Comparison of ENCODE assay signal across 20 cellular contexts in the genomic region with DNA sequence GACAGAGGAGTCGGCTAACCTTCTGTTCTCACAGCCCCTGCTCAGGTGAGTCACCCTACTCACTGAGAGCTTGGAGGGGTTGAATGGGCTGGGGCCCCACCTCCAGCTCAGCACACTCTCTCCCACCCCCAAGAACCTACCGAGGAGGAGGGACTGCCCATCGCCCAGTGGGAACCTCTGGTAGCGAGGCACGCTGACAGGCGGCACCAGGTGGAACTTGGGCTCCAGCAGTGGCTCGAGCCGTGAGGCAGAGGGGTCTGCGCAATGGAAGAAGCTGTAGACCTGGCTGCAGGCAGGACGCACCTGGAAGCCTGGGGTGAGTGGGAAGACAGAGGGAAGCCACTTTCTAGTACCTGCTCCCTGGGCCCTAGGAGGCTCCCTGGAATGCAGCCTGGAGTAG. TPM values are rescaled to one million over a fixed set of nuclear protein-coding genes. Genes with fewer than 3 reads are reported as not detected.
DNase-seq lines count a peak whose midpoint lies in the region; ATAC-seq, FAIRE-seq and TF ChIP-seq lines count a peak whose summit lies in the region.
"Had no signal": no experiment of that assay in that cellular context is flagged by ENCODE, and none has a peak within 500 bp of the region (broad histone marks: within the 10 kb centered on the region; RNA-seq: fewer than 3 reads in every experiment).

No MANE protein-coding gene starts in this region.

- TF ChIP-seq EP300 in HepG2 (IDR thresholded peaks at IDR 0.05; ENCODE audit: low read depth in 2 of 2, low read length in 2 of 2) = no peak
- no peak for TF ChIP-seq EP300 in HepG2 (CRISPR knock-in tag; IDR thresholded peaks at IDR 0.05; ENCODE audit: borderline replicate concordance)

- FAIRE-seq in HepG2 (lab: Jason Lieb, UNC) = no peak
- FAIRE-seq: A204.1 had no signal

- H2AFZ ChIP-seq in HepG2 (ENCODE audit: low read length) (no peak overlapping the region), PC-9 (no peak overlapping the region)

- H3K27ac Mint-ChIP-seq in endodermal cell = no peak overlapping the region

- no peak for DNase-seq in HepG2 (ENCODE audit: low spot score)
- no peak for DNase-seq in right lobe of liver
- DNase-seq in PC-9 = no peak
- DNase-seq in endodermal cell = peak; percentile 66
- DNase-seq in testis = no peak
- DNase-seq in effector CD8-positive, alpha-beta T cell (lab: John Stamatoyannopoulos, UW) = no peak
- no peak for DNase-seq in Peyer's patch
- DNase-seq: NCI-H1048, NCI-H1417 treated with DMSO at 0.1 percent for 48 hours, NCI-H187 had no signal

- intact Hi-C loops in HepG2 (cut with micrococcal nuclease; ENCODE audit: unreplicated experiment) = loop anchor here (2.0 to 10.0 kb wide), 3 partner anchors 82 to 176 kb away; a partner anchor contains a TSS
- intact Hi-C loops in right lobe of liver (cut with DNase I) = loop anchor here (5.0 to 10.0 kb wide), 2 partner anchors 162 to 165 kb away; no protein-coding TSS in a partner anchor
- intact Hi-C loops in PC-9 (cut with micrococcal nuclease; ENCODE audit: unreplicated experiment) = loop anchor here (2.0 to 5.0 kb wide), 3 partner anchors 50 to 168 kb away; a partner anchor contains a TSS
- intact Hi-C loops in testis (cut with DNase I; ENCODE audit: low total_unique reads) = no loop called here

- no peak for TF ChIP-seq RAD21 in HepG2 (CRISPR knock-in tag; IDR thresholded peaks at IDR 0.05)

- TF ChIP-seq POLR2A in HepG2 (IDR thresholded peaks at IDR 0.05; ENCODE audit: insufficient read depth in 1 of 2, low read depth in 2 of 2, low read length in 2 of 2) (no peak), right lobe of liver (IDR thresholded peaks at IDR 0.05) (no peak), testis (IDR thresholded peaks at IDR 0.05) (no peak), Peyer's patch (IDR thresholded peaks at IDR 0.05) (no peak)

- peak; percentile 21; the same call in 2 of the 3 replicates for ATAC-seq in HepG2
- ATAC-seq in right lobe of liver = no peak
- ATAC-seq in GM21515 (IDR thresholded peaks at IDR 0.05; ENCODE audit: unreplicated experiment) = no peak

- in situ Hi-C loops in HepG2 (cut with HindIII; ENCODE audit: extremely low pct_ligation_motif_present, low pct_unique_long_range_greater_than_20kb) = loop anchor here (5.0 kb wide), 1 partner anchor 170 kb away; a partner anchor contains a TSS

- H3K27ac ChIP-seq in HepG2 (ENCODE audit: extremely low read length, insufficient read depth, low read length) (no peak overlapping the region), right lobe of liver (no peak overlapping the region), PC-9 (no peak overlapping the region), endodermal cell (ENCODE audit: low read depth, low read length) (no peak overlapping the region), testis (no peak overlapping the region), Peyer's patch (no peak overlapping the region)
- H3K27ac ChIP-seq: SJSA1 had no signal

- H4K20me1 ChIP-seq in HepG2 (ENCODE audit: insufficient read depth, low read length) (no peaks in the 10 kb centered on the region), PC-9 (ENCODE audit: insufficient read depth) (no peaks in the 10 kb centered on the region)

- H3K27me3 Mint-ChIP-seq in endodermal cell (ENCODE audit: insufficient read depth) = no peaks in the 10 kb centered on the region

- POLR2A ChIA-PET in HepG2 (lab: Yijun Ruan, JAX) = no interaction called here
- POLR2A ChIA-PET in PC-9 (lab: Charles Lee; ENCODE audit: unreplicated experiment) = interaction anchor here (0.5 to 0.8 kb wide), 3 partner anchors 16 to 129 kb away, joined by 4 to 7 read pairs (median 5); no protein-coding TSS in a partner anchor

- no peaks in the 10 kb centered on the region for H3K9me2 ChIP-seq in PC-9 (ENCODE audit: insufficient read depth)

- H3K36me3 ChIP-seq in HepG2 (replicated peaks in 1 of 2; ENCODE audit: control insufficient read depth in 1 of 2, insufficient read depth in 2 of 2, low read length in 2 of 2) = no peaks in the 10 kb centered on the region
- no peaks in the 10 kb centered on the region for H3K36me3 ChIP-seq in right lobe of liver
- no peaks in the 10 kb centered on the region for H3K36me3 ChIP-seq in PC-9 (ENCODE audit: low read depth)
- no peaks in the 10 kb centered on the region for H3K36me3 ChIP-seq in endodermal cell (ENCODE audit: control insufficient read depth, insufficient read depth, low read length)
- no peaks in the 10 kb centered on the region for H3K36me3 ChIP-seq in testis (ENCODE audit: low read depth, missing control alignments)
- H3K36me3 ChIP-seq in Peyer's patch = no peaks in the 10 kb centered on the region

- H3K4me1 ChIP-seq in HepG2 (ENCODE audit: insufficient read depth, low read length) (no peaks in the 10 kb centered on the region), right lobe of liver (no peaks in the 10 kb centered on the region), PC-9 (replicated peaks; ENCODE audit: insufficient read depth) (peaks cover 32% of the 10 kb centered on the region), endodermal cell (ENCODE audit: control insufficient read depth, insufficient read depth, low read length) (peaks cover 6% of the 10 kb centered on the region), testis (peaks cover 4% of the 10 kb centered on the region), Peyer's patch (no peaks in the 10 kb centered on the region)
- H3K4me1 ChIP-seq: Caco-2 had no signal

- BruUV-seq in HepG2 (replicated peaks; lab: Mats Ljungman, UMichigan) = no TSS peak
- BruUV-seq in PC-9 (replicated peaks; lab: Mats Ljungman, UMichigan) = no TSS peak

- H3K4me2 ChIP-seq in HepG2 (ENCODE audit: low read depth, low read length) = no peak overlapping the region
- peak overlapping the region; percentile 56; the same call in 1 of the 2 replicates for H3K4me2 ChIP-seq in PC-9

- H3K9me3 ChIP-seq in HepG2 (ENCODE audit: low read length) = no peaks in the 10 kb centered on the region; the same call in 1 of the 2 replicates
- no peaks in the 10 kb centered on the region for H3K9me3 ChIP-seq in right lobe of liver
- no peaks in the 10 kb centered on the region for H3K9me3 ChIP-seq in PC-9 (ENCODE audit: insufficient read depth, low read depth)
- no peaks in the 10 kb centered on the region for H3K9me3 ChIP-seq in endodermal cell (ENCODE audit: control insufficient read depth, low read length)
- H3K9me3 ChIP-seq in testis = no peaks in the 10 kb centered on the region
- H3K9me3 ChIP-seq in Peyer's patch = no peaks in the 10 kb centered on the region
- H3K9me3 ChIP-seq: Caco-2, SJSA1 had no signal

- no peaks in the 10 kb centered on the region for H3K9me3 Mint-ChIP-seq in endodermal cell
- H3K9me3 Mint-ChIP-seq: CD4-positive, alpha-beta memory T cell had no signal

- peaks cover 19% of the 10 kb centered on the region for H3K4me1 Mint-ChIP-seq in endodermal cell

- no peak overlapping the region for H3K4me3 Mint-ChIP-seq in endodermal cell
- H3K4me3 Mint-ChIP-seq: CD4-positive, alpha-beta memory T cell had no signal

- H3K4me3 ChIP-seq in HepG2 (replicated peaks in 1 of 3; ENCODE audit: insufficient read depth in 1 of 3, low read depth in 2 of 3, low read length in 3 of 3) = no peak overlapping the region
- H3K4me3 ChIP-seq in right lobe of liver = no peak overlapping the region
- H3K4me3 ChIP-seq in PC-9 = no peak overlapping the region
- H3K4me3 ChIP-seq in endodermal cell (ENCODE audit: low read length) = no peak overlapping the region
- H3K4me3 ChIP-seq in testis = no peak overlapping the region
- H3K4me3 ChIP-seq in Peyer's patch = no peak overlapping the region
- H3K4me3 ChIP-seq: SJSA1 had no signal

- H3K9ac ChIP-seq in HepG2 (ENCODE audit: insufficient read depth, low read depth, low read length) = no peak overlapping the region
- H3K9ac ChIP-seq in endodermal cell (ENCODE audit: extremely low read depth, low read length, poor library complexity, severe bottlenecking) = no peak overlapping the region

- WGBS in HepG2 (ENCODE audit: low lambda C conversion rate) = 40% methylated on average over 1 of the region's 10 CpGs
- WGBS in right lobe of liver (ENCODE audit: insufficient coverage, low coverage, low lambda C conversion rate, missing lambda C conversion rate) = 82% methylated on average over 2 of the region's 10 CpGs
- 88 to 93% methylated on average over 10 of the region's 10 CpGs for WGBS in endodermal cell (ENCODE audit: insufficient coverage in 1 of 2, insufficient read length in 1 of 2), 2 experiments
- 83 to 92% methylated on average over 1 to 10 of the region's 10 CpGs for WGBS in testis, 2 donors

- peaks cover 19% of the 10 kb centered on the region for H3F3A ChIP-seq in PC-9 (ENCODE audit: insufficient read depth, low read depth)

- H3K79me2 ChIP-seq in HepG2 (ENCODE audit: insufficient read depth, low read length) = no peaks in the 10 kb centered on the region
- H3K79me2 ChIP-seq in PC-9 (ENCODE audit: low read depth) = no peaks in the 10 kb centered on the region

- no peaks in the 10 kb centered on the region for H3K27me3 ChIP-seq in HepG2 (ENCODE audit: control insufficient read depth in 1 of 2, insufficient read depth in 2 of 2, low read length in 2 of 2)
- no peaks in the 10 kb centered on the region for H3K27me3 ChIP-seq in right lobe of liver
- no peaks in the 10 kb centered on the region for H3K27me3 ChIP-seq in PC-9 (ENCODE audit: insufficient read depth, low read depth)
- no peaks in the 10 kb centered on the region for H3K27me3 ChIP-seq in endodermal cell (ENCODE audit: control insufficient read depth, insufficient read depth, low read length, poor library complexity, severe bottlenecking)
- no peaks in the 10 kb centered on the region for H3K27me3 ChIP-seq in testis
- H3K27me3 ChIP-seq in Peyer's patch = no peaks in the 10 kb centered on the region
- H3K27me3 ChIP-seq: SJSA1 had no signal

- CTCF ChIA-PET in HepG2 (lab: Yijun Ruan, JAX; ENCODE audit: low intra/inter-chr PET ratio, low total read pairs) = interaction anchor here (0.8 kb wide), 1 partner anchor 532 kb away, joined by 5 read pairs; no protein-coding TSS in a partner anchor
- CTCF ChIA-PET in PC-9 (lab: Charles Lee) = interaction anchor here (0.6 to 2.6 kb wide), 11 partner anchors 51 to 560 kb away, joined by 3 to 13 read pairs (median 4); no protein-coding TSS in a partner anchor

- H3K36me3 Mint-ChIP-seq in endodermal cell (ENCODE audit: low read depth) = no peaks in the 10 kb centered on the region
- H3K36me3 Mint-ChIP-seq: CD4-positive, alpha-beta memory T cell had no signal

- TF ChIP-seq CTCF in HepG2 (CRISPR knock-in tag; IDR thresholded peaks at IDR 0.05) = no peak
- no peak for TF ChIP-seq CTCF in right lobe of liver (IDR thresholded peaks at IDR 0.05)
- no peak for TF ChIP-seq CTCF in PC-9 (conservative IDR thresholded peaks at IDR 0.05)
- TF ChIP-seq CTCF in endodermal cell (conservative IDR thresholded peaks at IDR 0.05) = no peak
- no peak for TF ChIP-seq CTCF in testis (IDR thresholded peaks at IDR 0.05)
- no peak for TF ChIP-seq CTCF in Peyer's patch (IDR thresholded peaks at IDR 0.05)

RNA-seq across cellular contexts. Expression of a gene that starts 28.3 kb away (rescaled TPM):
- total RNA-seq in HepG2 (2016; rRNA removed; fragmentation: Illumina TruSeq; extraction: Trizol) (30.3 and 33.8 TPM in 2 replicates), right lobe of liver (under 1 TPM in 2 of 6 experiments, not detected in 4; 0.18 to 0.37 TPM), PC-9 (2021) (52.2 and 62.3 TPM in 2 replicates), endodermal cell (10 to 100 TPM; 33.4 to 68.7 TPM), testis (1 to 10 TPM; 1.3 to 1.8 TPM), Peyer's patch (1 to 10 TPM in 3 of 4 donors, under 1 TPM in 1; 0.67 to 9.8 (median 7.2) TPM)
- 7.8 and 9.5 TPM in 2 replicates for total RNA-seq in HepG2 (2016; cell fraction: cytosol; rRNA removed; fragmentation: Illumina TruSeq; extraction: Trizol; ENCODE audit: low read depth)
- total RNA-seq in HepG2 (2016; cell fraction: insoluble cytoplasmic fraction; rRNA removed; fragmentation: Illumina TruSeq; extraction: Trizol) = 29.3 and 34.9 TPM in 2 replicates
- 14.8 and 15.2 TPM in 2 replicates for total RNA-seq in HepG2 (2016; cell fraction: membrane; rRNA removed; fragmentation: Illumina TruSeq; extraction: Trizol)
- 14.4 and 16.9 TPM in 2 replicates for total RNA-seq in HepG2 (2016; cell fraction: nucleus; rRNA removed; fragmentation: Illumina TruSeq; extraction: Trizol)
- polyA plus RNA-seq in HepG2 (2011; rRNA removed) (10.9 and 15.6 TPM in 2 replicates), testis (ENCODE audit: insufficient read depth, low read depth, low replicate concordance) (0.73 TPM)
- polyA plus RNA-seq in HepG2 (2011; cell fraction: cytosol; rRNA removed) = 7.9 and 16.3 TPM in 2 replicates
- 10.1 and 14.2 TPM in 2 replicates for polyA plus RNA-seq in HepG2 (2011; cell fraction: nucleus; rRNA removed)
- 3.0 and 7.2 TPM in 2 replicates for polyA plus RNA-seq in HepG2 (2012)
- 8.3 and 8.8 TPM in 2 replicates for polyA plus RNA-seq in HepG2 (2016; cell fraction: cytosol; fragmentation: Illumina TruSeq; extraction: Trizol; ENCODE audit: low read depth)
- 36.2 and 37.7 TPM in 2 replicates for polyA plus RNA-seq in HepG2 (2016; cell fraction: insoluble cytoplasmic fraction; fragmentation: Illumina TruSeq; extraction: Trizol; ENCODE audit: low read depth)
- polyA plus RNA-seq in HepG2 (2016; cell fraction: membrane; fragmentation: Illumina TruSeq; extraction: Trizol; ENCODE audit: low read depth) = 12.6 and 13.0 TPM in 2 replicates
- polyA plus RNA-seq in HepG2 (2016; cell fraction: nucleus; fragmentation: Illumina TruSeq; extraction: Trizol; ENCODE audit: insufficient read depth, low read depth) = 23.4 and 26.5 TPM in 2 replicates
- polyA minus RNA-seq in HepG2 (2011; rRNA and poly(A)+ RNA removed; ENCODE audit: low replicate concordance) = 10.1 and 24.0 TPM in 2 replicates
- polyA minus RNA-seq in HepG2 (2011; cell fraction: cytosol; rRNA and poly(A)+ RNA removed) = 3.4 and 4.2 TPM in 2 replicates
- polyA minus RNA-seq in HepG2 (2011; cell fraction: nucleus; rRNA and poly(A)+ RNA removed) = 2.9 and 4.1 TPM in 2 replicates
- 98.1 TPM for polyA plus RNA-seq in endodermal cell (2013, experiment 1 of 2)
- 101 TPM for polyA plus RNA-seq in endodermal cell (2013, experiment 2 of 2)
- total RNA-seq: CD4-positive, alpha-beta memory T cell had no signal
- polyA plus RNA-seq: CD4-positive, alpha-beta memory T cell had no signal

RNA-seq across cellular contexts. Expression of a gene that starts 37.6 kb away (rescaled TPM):
- total RNA-seq in HepG2 (2016; rRNA removed; fragmentation: Illumina TruSeq; extraction: Trizol) = not detected in 2 replicates
- not detected in 2 replicates for total RNA-seq in HepG2 (2016; cell fraction: cytosol; rRNA removed; fragmentation: Illumina TruSeq; extraction: Trizol; ENCODE audit: low read depth)
- not detected in 2 replicates for total RNA-seq in HepG2 (2016; cell fraction: insoluble cytoplasmic fraction; rRNA removed; fragmentation: Illumina TruSeq; extraction: Trizol)
- not detected in 2 replicates for total RNA-seq in HepG2 (2016; cell fraction: membrane; rRNA removed; fragmentation: Illumina TruSeq; extraction: Trizol)
- not detected in 2 replicates for total RNA-seq in HepG2 (2016; cell fraction: nucleus; rRNA removed; fragmentation: Illumina TruSeq; extraction: Trizol)
- polyA plus RNA-seq in HepG2 (2011; rRNA removed) = not detected in 2 replicates
- polyA plus RNA-seq in HepG2 (2011; cell fraction: cytosol; rRNA removed) = not detected in 2 replicates
- not detected in 2 replicates for polyA plus RNA-seq in HepG2 (2011; cell fraction: nucleus; rRNA removed)
- not detected in 2 replicates for polyA plus RNA-seq in HepG2 (2012)
- polyA plus RNA-seq in HepG2 (2016; cell fraction: cytosol; fragmentation: Illumina TruSeq; extraction: Trizol; ENCODE audit: low read depth) = not detected in 2 replicates
- polyA plus RNA-seq in HepG2 (2016; cell fraction: insoluble cytoplasmic fraction; fragmentation: Illumina TruSeq; extraction: Trizol; ENCODE audit: low read depth) = not detected in 2 replicates
- polyA plus RNA-seq in HepG2 (2016; cell fraction: membrane; fragmentation: Illumina TruSeq; extraction: Trizol; ENCODE audit: low read depth) = not detected in 2 replicates
- polyA plus RNA-seq in HepG2 (2016; cell fraction: nucleus; fragmentation: Illumina TruSeq; extraction: Trizol; ENCODE audit: insufficient read depth, low read depth) = not detected in 2 replicates
- polyA minus RNA-seq in HepG2 (2011; rRNA and poly(A)+ RNA removed; ENCODE audit: low replicate concordance) = not detected in 2 replicates
- not detected in 2 replicates for polyA minus RNA-seq in HepG2 (2011; cell fraction: cytosol; rRNA and poly(A)+ RNA removed)
- polyA minus RNA-seq in HepG2 (2011; cell fraction: nucleus; rRNA and poly(A)+ RNA removed) = not detected in 2 replicates
- total RNA-seq in right lobe of liver = not detected
- total RNA-seq in PC-9 (2021) = not detected in 2 replicates
- total RNA-seq in endodermal cell = not detected
- polyA plus RNA-seq in endodermal cell (2013, experiment 1 of 2) = 0.28 TPM
- 0.21 TPM for polyA plus RNA-seq in endodermal cell (2013, experiment 2 of 2)
- total RNA-seq in testis = 1 to 10 TPM in 1 of 2 donors, under 1 TPM in 1; 0.37 to 1.0 TPM
- 0.49 TPM for polyA plus RNA-seq in testis (ENCODE audit: insufficient read depth, low read depth, low replicate concordance)
- not detected for total RNA-seq in Peyer's patch
- total RNA-seq: Caco-2; CD4-positive, alpha-beta memory T cell; G401; H4; NCI-H460; PC-3; SJSA1 had no signal
- polyA plus RNA-seq: BJ; CD4-positive, alpha-beta memory T cell had no signal
